19 cellular contexts compared by ENCODE assay signal in genomic region chr6:56669585-56669984, GRCh38. TPM values are rescaled to one million over a fixed set of nuclear protein-coding genes. Genes with fewer than 3 reads are reported as not detected.
DNase-seq lines count a peak whose midpoint lies in the region; ATAC-seq, FAIRE-seq and TF ChIP-seq lines count a peak whose summit lies in the region.
"Had no signal": no experiment of that assay in that cellular context is flagged by ENCODE, and none has a peak within 500 bp of the region (broad histone marks: within the 10 kb centered on the region; RNA-seq: fewer than 3 reads in every experiment).

No MANE protein-coding gene starts in this region.

- no peak for TF ChIP-seq POLR2A in IMR-90 (IDR thresholded peaks at IDR 0.05; ENCODE audit: low read depth, low read length)
- no peak for TF ChIP-seq POLR2A in gastroesophageal sphincter (IDR thresholded peaks at IDR 0.05)

- H3K79me1 ChIP-seq in IMR-90 (ENCODE audit: low read depth in 1 of 2, low read length in 2 of 2): peaks cover 22 to 68% of the 10 kb centered on the region in 2 experiments

- peak overlapping the region; percentile 36; the same call in 1 of the 2 replicates for H3K14ac ChIP-seq in IMR-90 (replicated peaks; ENCODE audit: low read depth, low read length)

- H3K27ac Mint-ChIP-seq in CD4-positive, alpha-beta memory T cell: no peak overlapping the region
- H3K27ac Mint-ChIP-seq: activated B cell treated with CpG ODN at 0.5 μM for 24 hours; IgD-negative memory B cell; natural killer cell; stimulated activated memory B cell treated with anti-CD40 and anti-IgM and Interleukin-4, amounts not matched to agents 10 μg/mL and 1 μg/mL and 100 μg/mL, for 72 hours had no signal

- no peak overlapping the region for H3K56ac ChIP-seq in IMR-90 (ENCODE audit: extremely low read depth, insufficient read depth, low read length)

- H4K8ac ChIP-seq in IMR-90 (ENCODE audit: low read depth in 2 of 2, low read length in 2 of 2): peak overlapping the region in 1 of 2 experiments; percentile 71; a peak in 2 of 4 replicates

- peak overlapping the region; percentile 55; the same call in 1 of the 2 replicates for H3K23ac ChIP-seq in IMR-90 (ENCODE audit: low read depth, low read length)

- no peak for TF ChIP-seq EP300 in gastroesophageal sphincter (IDR thresholded peaks at IDR 0.05)

- no peaks in the 10 kb centered on the region for H3K4me1 Mint-ChIP-seq in CD4-positive, alpha-beta memory T cell
- H3K4me1 Mint-ChIP-seq: activated B cell treated with CpG ODN at 0.5 μM for 24 hours; natural killer cell; stimulated activated memory B cell treated with anti-CD40 and anti-IgM and Interleukin-4, amounts not matched to agents 10 μg/mL and 1 μg/mL and 100 μg/mL, for 72 hours had no signal

- H3K27ac ChIP-seq in IMR-90 (ENCODE audit: insufficient read depth, low read length) (no peak overlapping the region; the same call in 1 of the 2 replicates), cingulate gyrus (ENCODE audit: low read depth, low read length) (peak overlapping the region; percentile 81), kidney (ENCODE audit: low read depth in 2 of 2, low read length in 2 of 2) (peak overlapping the region; percentile 0 to 65), substantia nigra (ENCODE audit: low read depth, low read length, poor library complexity, severe bottlenecking) (peak overlapping the region; percentile 94), gastroesophageal sphincter (peak overlapping the region in 2 of 4 donors; percentile 4 to 28)
- H3K27ac ChIP-seq in CD4-positive, alpha-beta memory T cell (ENCODE audit: low read depth, low read length): no peak overlapping the region
- H3K27ac ChIP-seq: body of pancreas had no signal

- H2BK120ac ChIP-seq in IMR-90 (ENCODE audit: low read depth, low read length): peak overlapping the region; percentile 12; the same call in 1 of the 2 replicates

- H3K36me3 Mint-ChIP-seq in CD4-positive, alpha-beta memory T cell: no peaks in the 10 kb centered on the region
- H3K36me3 Mint-ChIP-seq: IgD-negative memory B cell; natural killer cell; stimulated activated memory B cell treated with anti-CD40 and anti-IgM and Interleukin-4, amounts not matched to agents 10 μg/mL and 1 μg/mL and 100 μg/mL, for 72 hours had no signal

- H2BK20ac ChIP-seq in IMR-90 (ENCODE audit: low read depth, low read length): no peak overlapping the region

- peaks cover 4% of the 10 kb centered on the region for H3K4me1 ChIP-seq in IMR-90 (ENCODE audit: control insufficient read depth, insufficient read depth, low read length)
- peaks cover 6 to 10% of the 10 kb centered on the region in 2 donors for H3K4me1 ChIP-seq in kidney (ENCODE audit: control insufficient read depth in 1 of 2, insufficient read depth in 1 of 2, low read depth in 1 of 2, low read length in 2 of 2)
- H3K4me1 ChIP-seq in CD4-positive, alpha-beta memory T cell (ENCODE audit: insufficient read depth, low read length): no peaks in the 10 kb centered on the region
- peaks cover 3 to 50% (median 7%) of the 10 kb centered on the region in 3 donors for H3K4me1 ChIP-seq in gastroesophageal sphincter
- H3K4me1 ChIP-seq: body of pancreas had no signal

- H4K20me1 ChIP-seq in IMR-90 (ENCODE audit: insufficient read depth, low read length): peaks cover 26% of the 10 kb centered on the region; the same call in 1 of the 2 replicates

- no peak overlapping the region for H3K9ac ChIP-seq in IMR-90 (ENCODE audit: low read depth, low read length)
- no peak overlapping the region for H3K9ac ChIP-seq in kidney (ENCODE audit: low read length in 2 of 2)

- FAIRE-seq in kidney (lab: Jason Lieb, UNC): no peak
- FAIRE-seq: H1 had no signal

- H3K4me3 Mint-ChIP-seq in CD4-positive, alpha-beta memory T cell: no peak overlapping the region
- H3K4me3 Mint-ChIP-seq: activated B cell treated with CpG ODN at 0.5 μM for 24 hours; IgD-negative memory B cell; natural killer cell; stimulated activated memory B cell treated with anti-CD40 and anti-IgM and Interleukin-4, amounts not matched to agents 10 μg/mL and 1 μg/mL and 100 μg/mL, for 72 hours had no signal

- in situ Hi-C loops in IMR-90 (cut with MboI; ENCODE audit: low sequenced_read_pairs): no loop called here

- peak overlapping the region; percentile 19 for H2BK5ac ChIP-seq in IMR-90 (ENCODE audit: low read depth, low read length, poor library complexity, severe bottlenecking)

- H3K4me3 ChIP-seq in IMR-90 (ENCODE audit: insufficient read depth, low read depth, low read length) (no peak overlapping the region), kidney (ENCODE audit: low read length in 2 of 2) (peak overlapping the region in 1 of 2 donors; percentile 23), gastroesophageal sphincter (no peak overlapping the region)
- H3K4me3 ChIP-seq in CD4-positive, alpha-beta memory T cell (ENCODE audit: low read length in 2 of 2): no peak overlapping the region
- H3K4me3 ChIP-seq: body of pancreas had no signal

- no peak for DNase-seq in IMR-90
- no peak for DNase-seq in kidney
- peak in 9 of 49 donors; percentile 7 to 26 (median 12) for DNase-seq in substantia nigra (lab: John Stamatoyannopoulos, UW)
- DNase-seq in CD4-positive, alpha-beta memory T cell: no peak
- no peak for DNase-seq in NCI-H345 treated with DMSO at 0.1 percent for 48 hours (lab: John Stamatoyannopoulos, UW; ENCODE audit: unreplicated experiment)
- no peak for DNase-seq in stimulated activated naive CD4-positive, alpha-beta T cell (lab: John Stamatoyannopoulos, UW)
- DNase-seq: activated B cell treated with CpG ODN at 0.5 μM for 24 hours; activated gamma-delta T cell; natural killer cell; NCI-H1092 treated with DMSO at 0.1 percent for 48 hours; NCI-H524; stimulated activated CD4-positive, alpha-beta T cell treated with anti-CD3 and anti-CD28 coated beads, Interleukin-4, amount 100 ng/mL, for 4 hours; T-helper 1 cell had no signal

- H4K91ac ChIP-seq in IMR-90 (ENCODE audit: insufficient read depth, low read depth, low read length): no peak overlapping the region

- no peak for TF ChIP-seq RAD21 in IMR-90 (IDR thresholded peaks at IDR 0.05; ENCODE audit: low read length)

- peaks cover 9% of the 10 kb centered on the region for H3K9me1 ChIP-seq in IMR-90 (ENCODE audit: insufficient read depth, low read length)

- no peak overlapping the region for H3K18ac ChIP-seq in IMR-90 (ENCODE audit: low read depth, low read length)

- peak overlapping the region; percentile 21; the same call in 1 of the 2 replicates for H3K4ac ChIP-seq in IMR-90 (ENCODE audit: low read depth, low read length)

- H2AFZ ChIP-seq in IMR-90 (replicated peaks; ENCODE audit: low read length, poor library complexity): no peak overlapping the region

- no peak overlapping the region for H2BK15ac ChIP-seq in IMR-90 (ENCODE audit: low read depth, low read length)

- ATAC-seq in IMR-90 (ENCODE audit: low read depth) (no peak), gastroesophageal sphincter (no peak)
- ATAC-seq: body of pancreas; natural killer cell; stimulated activated memory B cell treated with anti-CD40 and anti-IgM and Interleukin-4, amounts not matched to agents 10 μg/mL and 1 μg/mL and 100 μg/mL, for 72 hours had no signal

- CTCF ChIA-PET in IMR-90 (lab: Yijun Ruan, JAX): no interaction called here
- CTCF ChIA-PET in CD4-positive, alpha-beta memory T cell (lab: Charles Lee; ENCODE audit: partially characterized antibody): interaction anchor here (0.7 kb wide), 2 partner anchors 197 to 233 kb away, joined by 3 read pairs; no protein-coding TSS in a partner anchor

- H3K27me3 Mint-ChIP-seq in CD4-positive, alpha-beta memory T cell: peaks cover 3% of the 10 kb centered on the region in 2 donors
- H3K27me3 Mint-ChIP-seq: activated B cell treated with CpG ODN at 0.5 μM for 24 hours; IgD-negative memory B cell; stimulated activated memory B cell treated with anti-CD40 and anti-IgM and Interleukin-4, amounts not matched to agents 10 μg/mL and 1 μg/mL and 100 μg/mL, for 72 hours had no signal

- H2AK5ac ChIP-seq in IMR-90 (ENCODE audit: low read depth, low read length): 0 out of 2 replicates have a peak overlapping the region, but pooled peaks have one; percentile 23

- no peak overlapping the region for H2AK9ac ChIP-seq in IMR-90 (replicated peaks; ENCODE audit: low read depth, low read length, poor library complexity)

- no peaks in the 10 kb centered on the region for H3K9me3 Mint-ChIP-seq in CD4-positive, alpha-beta memory T cell
- H3K9me3 Mint-ChIP-seq: activated B cell treated with CpG ODN at 0.5 μM for 24 hours; IgD-negative memory B cell; natural killer cell; stimulated activated memory B cell treated with anti-CD40 and anti-IgM and Interleukin-4, amounts not matched to agents 10 μg/mL and 1 μg/mL and 100 μg/mL, for 72 hours had no signal

- TF ChIP-seq CTCF in IMR-90 (conservative IDR thresholded peaks at IDR 0.05; ENCODE audit: low read depth, low read length): no peak
- no peak for TF ChIP-seq CTCF in kidney (IDR thresholded peaks at IDR 0.05; ENCODE audit: borderline replicate concordance, extremely low read depth, insufficient read depth)
- TF ChIP-seq CTCF in gastroesophageal sphincter (IDR thresholded peaks at IDR 0.05): no peak

- no peak overlapping the region; the same call in 1 of the 2 replicates for H3K4me2 ChIP-seq in IMR-90 (ENCODE audit: low read depth, low read length)

- intact Hi-C loops in IMR-90 (cut with micrococcal nuclease): no loop called here
- intact Hi-C loops in kidney (cut with DNase I): no loop called here
- intact Hi-C loops in CD4-positive, alpha-beta memory T cell (cut with micrococcal nuclease): no loop called here

- no CpG with 5 or more reads among the region's 3 CpGs for WGBS in IMR-90 (ENCODE audit: extremely low coverage in 2 of 2, insufficient read length in 1 of 2), 2 experiments
- WGBS in gastroesophageal sphincter (ENCODE audit: low coverage in 1 of 2), 2 donors: 66 to 73% methylated on average over 3 of the region's 3 CpGs

- POLR2A ChIA-PET in IMR-90 (lab: Charles Lee; ENCODE audit: unreplicated experiment): no interaction called here
- POLR2A ChIA-PET in CD4-positive, alpha-beta memory T cell (lab: Charles Lee; ENCODE audit: partially characterized antibody): no interaction called here

- no peak overlapping the region for H4K5ac ChIP-seq in IMR-90 (ENCODE audit: low read depth, low read length)

- dilution Hi-C loops in IMR-90 (cut with HindIII; ENCODE audit: low sequenced_read_pairs, unreplicated experiment): no loop called here

- no peaks in the 10 kb centered on the region for H3K27me3 ChIP-seq in IMR-90 (ENCODE audit: control insufficient read depth, insufficient read depth, low read length)
- H3K27me3 ChIP-seq in CD4-positive, alpha-beta memory T cell (ENCODE audit: insufficient read depth, low read length): no peaks in the 10 kb centered on the region
- no peaks in the 10 kb centered on the region for H3K27me3 ChIP-seq in gastroesophageal sphincter
- H3K27me3 ChIP-seq: body of pancreas had no signal

- H3K36me3 ChIP-seq in IMR-90 (ENCODE audit: control insufficient read depth, insufficient read depth, low read length): peaks cover 2% of the 10 kb centered on the region
- no peaks in the 10 kb centered on the region for H3K36me3 ChIP-seq in kidney (ENCODE audit: control insufficient read depth in 1 of 2, insufficient read depth in 2 of 2, low read length in 2 of 2)
- H3K36me3 ChIP-seq in CD4-positive, alpha-beta memory T cell (ENCODE audit: insufficient read depth, low read length): no peaks in the 10 kb centered on the region
- H3K36me3 ChIP-seq in gastroesophageal sphincter: no peaks in the 10 kb centered on the region

- no TSS peak for BruUV-seq in IMR-90 (replicated peaks; lab: Mats Ljungman, UMichigan)

- H3K9me3 ChIP-seq in IMR-90 (ENCODE audit: control insufficient read depth, insufficient read depth, low read length) (no peaks in the 10 kb centered on the region), kidney (ENCODE audit: control insufficient read depth in 1 of 2, low read length in 2 of 2) (no peaks in the 10 kb centered on the region), gastroesophageal sphincter (no peaks in the 10 kb centered on the region)
- H3K9me3 ChIP-seq in CD4-positive, alpha-beta memory T cell (ENCODE audit: control insufficient read depth in 1 of 2, low read length in 2 of 2): no peaks in the 10 kb centered on the region
- H3K9me3 ChIP-seq: body of pancreas had no signal

RNA-seq across cellular contexts. Expression of gene DST, which starts 26.9 kb away (rescaled TPM):
- total RNA-seq in IMR-90 (2012; rRNA removed) (452 and 544 TPM in 2 replicates), kidney (259 TPM), gastroesophageal sphincter (100 to 1,000 TPM; 442 to 716 (median 661) TPM)
- polyA plus RNA-seq in IMR-90 (2012; rRNA removed) (80.7 and 97.7 TPM in 2 replicates), kidney (ENCODE audit: insufficient read depth, low read depth, low replicate concordance) (68.2 TPM)
- 12.6 and 26.5 TPM in 2 replicates for polyA plus RNA-seq in IMR-90 (2012; cell fraction: cytosol; rRNA removed)
- polyA plus RNA-seq in IMR-90 (2012; cell fraction: nucleus; rRNA removed; ENCODE audit: low replicate concordance): 183 and 380 TPM in 2 replicates
- total RNA-seq in CD4-positive, alpha-beta memory T cell: 1 to 10 TPM; 8.1 to 8.8 TPM
- 1 to 10 TPM; 1.1 to 2.2 TPM for polyA plus RNA-seq in CD4-positive, alpha-beta memory T cell
- polyA plus RNA-seq: IgD-negative memory B cell had no signal

Comparison
In these comparisons a context has a peak if more than half of its experiments do, and no peak if none do; other contexts are left out.
1. H3K27ac ChIP-seq: peak in cingulate gyrus (single experiment), kidney (2 of 2) and substantia nigra (single experiment); none in IMR-90 (single experiment) and CD4-positive, alpha-beta memory T cell (single experiment).
2. RNA of gene DST, which starts 26.9 kb away (total RNA-seq): 442 to 716 TPM in gastroesophageal sphincter, 452 to 544 TPM in IMR-90 and 259 TPM in kidney (single experiment); 8.1 to 8.8 TPM in CD4-positive, alpha-beta memory T cell; every median in the first group is over 10 times any median in the second.